ENCODE assay signal across 30 cellular contexts in the genomic region with DNA sequence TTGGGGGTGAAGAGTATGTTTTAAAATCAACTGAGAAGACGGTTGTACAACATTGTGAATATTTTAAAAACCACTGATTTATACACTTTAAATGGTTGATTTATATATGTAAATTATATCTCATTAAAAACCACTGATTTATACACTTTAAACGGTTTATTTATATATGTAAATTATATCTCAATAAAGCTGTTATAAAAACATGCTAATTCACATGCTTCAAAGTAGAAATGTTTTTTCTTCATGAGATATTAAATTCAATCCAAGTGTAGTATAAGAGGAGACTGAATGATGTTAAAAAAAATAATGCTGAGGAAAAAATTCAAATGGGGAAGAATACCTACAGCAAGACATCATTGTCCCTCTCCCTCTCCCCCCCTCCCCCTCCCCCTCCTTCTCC.
"Had no signal": no experiment of that assay in that cellular context is flagged by ENCODE, and none has a peak within 500 bp of the region (broad histone marks: within the 10 kb centered on the region; RNA-seq: fewer than 3 reads in every experiment).

No MANE protein-coding gene starts in this region.

- H3K9me3 Mint-ChIP-seq: activated B cell treated with CpG ODN at 0.5 μM for 24 hours; activated CD4-positive, alpha-beta memory T cell treated with anti-CD3 and anti-CD28 coated beads for 36 hours; activated T-cell treated with anti-CD3 and anti-CD28 coated beads, Interleukin-2, amount 50 U/mL, for 24 hours; activated T-cell treated with anti-CD3 and anti-CD28 coated beads, Interleukin-2, amount 50 U/mL, for 72 hours; central memory CD8-positive, alpha-beta T cell; effector memory CD8-positive, alpha-beta T cell; T-helper 2 cell treated with Interferon-gamma antibody and Interleukin-4, amounts not matched to agents 5 μg/mL and 100 μg/mL, for 36 hours had no signal

- H3K4me3 ChIP-seq: esophagus squamous epithelium, gastroesophageal sphincter had no signal

- H3K4me3 Mint-ChIP-seq: activated B cell treated with CpG ODN at 0.5 μM for 24 hours; activated CD4-positive, alpha-beta memory T cell treated with anti-CD3 and anti-CD28 coated beads for 36 hours; activated naive CD8-positive, alpha-beta T cell; activated T-cell treated with anti-CD3 and anti-CD28 coated beads, Interleukin-2, amount 50 U/mL, for 24 hours; activated T-cell treated with anti-CD3 and anti-CD28 coated beads, Interleukin-2, amount 50 U/mL, for 72 hours; central memory CD8-positive, alpha-beta T cell; T-helper 17 cell; T-helper 2 cell treated with Interferon-gamma antibody and Interleukin-4, amounts not matched to agents 5 μg/mL and 100 μg/mL, for 36 hours had no signal

- DNase-seq: activated B cell treated with CpG ODN at 0.5 μM for 24 hours; activated CD4-positive, alpha-beta memory T cell treated with anti-CD3 and anti-CD28 coated beads for 36 hours; activated CD4-positive, alpha-beta T cell treated with anti-CD3 and anti-CD28 coated beads for 48 hours; activated CD8-positive, alpha-beta memory T cell treated with anti-CD3 and anti-CD28 coated beads for 24 hours; activated CD8-positive, alpha-beta memory T cell treated with anti-CD3 and anti-CD28 coated beads, Interleukin-2, amount 50 U/mL, for 48 hours; activated effector memory CD4-positive, alpha-beta T cell treated with Interleukin-2 at 50 U/mL for 16 hours; activated gamma-delta T cell treated with Interleukin-2 at 50 U/mL for 16 hours; activated naive CD4-positive, alpha-beta T cell treated with anti-CD3 and anti-CD28 coated beads, Interleukin-2, amount 50 U/mL, for 16 hours; activated naive CD4-positive, alpha-beta T cell treated with Interleukin-2 at 50 U/mL for 16 hours; activated T-cell treated with anti-CD3 and anti-CD28 coated beads for 4 hours; activated T-cell treated with anti-CD3 and anti-CD28 coated beads, Interleukin-2, amount 50 U/mL, for 24 hours; activated T-cell treated with anti-CD3 and anti-CD28 coated beads, Interleukin-2, amount 50 U/mL, for 72 hours; amniotic stem cell; anterior cingulate cortex; brain microvascular endothelial cell; cortex of kidney; dermis blood vessel endothelial cell; effector CD4-positive, alpha-beta T cell; effector memory CD8-positive, alpha-beta T cell; esophagus squamous epithelium; foreskin melanocyte; head of caudate nucleus; T-helper 17 cell; T1000; WERI-Rb-1 had no signal

- H3K27me3 Mint-ChIP-seq: activated B cell treated with CpG ODN at 0.5 μM for 24 hours; activated CD4-positive, alpha-beta memory T cell treated with anti-CD3 and anti-CD28 coated beads for 36 hours; activated naive CD8-positive, alpha-beta T cell; activated T-cell treated with anti-CD3 and anti-CD28 coated beads, Interleukin-2, amount 50 U/mL, for 24 hours; central memory CD8-positive, alpha-beta T cell; effector memory CD8-positive, alpha-beta T cell; T-helper 17 cell had no signal

- H3K27ac ChIP-seq: brain microvascular endothelial cell, epithelial cell of prostate, esophagus squamous epithelium, gastroesophageal sphincter, WERI-Rb-1 had no signal

- H3K9me3 ChIP-seq: esophagus squamous epithelium, gastroesophageal sphincter had no signal

- H3K4me1 ChIP-seq: esophagus squamous epithelium, gastroesophageal sphincter had no signal

- H3K4me1 Mint-ChIP-seq: activated B cell treated with CpG ODN at 0.5 μM for 24 hours had no signal

- ATAC-seq: gastroesophageal sphincter, T-helper 17 cell had no signal

- H3K27me3 ChIP-seq: brain microvascular endothelial cell, esophagus squamous epithelium, gastroesophageal sphincter had no signal

- H3K27ac Mint-ChIP-seq: activated B cell treated with CpG ODN at 0.5 μM for 24 hours; activated CD4-positive, alpha-beta memory T cell treated with anti-CD3 and anti-CD28 coated beads for 36 hours; activated naive CD8-positive, alpha-beta T cell; activated T-cell treated with anti-CD3 and anti-CD28 coated beads, Interleukin-2, amount 50 U/mL, for 24 hours; T-helper 17 cell; T-helper 2 cell treated with Interferon-gamma antibody and Interleukin-4, amounts not matched to agents 5 μg/mL and 100 μg/mL, for 36 hours had no signal
